Comparison of ENCODE assay signal across 7 cellular contexts in the genomic region with DNA sequence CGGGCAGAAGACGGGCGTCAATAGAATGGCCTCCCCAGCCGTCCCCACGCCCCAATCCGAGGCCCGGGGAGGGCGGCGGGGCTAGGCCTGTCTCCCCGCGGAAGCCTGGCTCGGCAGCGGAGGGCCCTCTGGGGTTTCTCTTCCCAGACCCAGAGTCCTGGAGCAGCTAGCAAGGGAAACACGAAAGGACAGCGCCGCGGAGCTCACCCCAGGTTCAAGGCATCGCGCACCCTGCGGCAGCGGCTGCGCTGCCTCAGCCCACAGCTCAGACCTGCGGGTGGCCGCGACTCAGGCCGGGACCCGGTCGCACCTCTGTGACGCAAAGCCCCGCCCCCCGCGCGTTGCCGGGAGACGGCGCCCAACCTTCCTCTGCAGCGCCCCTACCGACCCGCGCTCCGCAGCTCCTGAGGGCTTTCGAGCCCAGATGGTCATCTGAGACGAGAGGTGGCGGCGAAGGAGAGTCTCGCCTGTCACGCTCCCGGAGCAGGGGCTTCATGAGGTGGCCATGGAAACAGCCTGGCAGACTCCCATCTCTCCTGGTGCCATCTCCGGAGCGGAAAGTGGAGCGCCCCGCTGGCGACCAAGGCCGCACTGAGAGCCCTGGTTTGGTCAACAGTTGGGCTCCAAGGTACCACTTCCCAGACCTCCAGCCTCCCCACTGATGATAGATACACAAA. TPM values are rescaled to one million over a fixed set of nuclear protein-coding genes. Genes with fewer than 3 reads are reported as not detected.
DNase-seq lines count a peak whose midpoint lies in the region; ATAC-seq, FAIRE-seq and TF ChIP-seq lines count a peak whose summit lies in the region.

A gene with protein sequence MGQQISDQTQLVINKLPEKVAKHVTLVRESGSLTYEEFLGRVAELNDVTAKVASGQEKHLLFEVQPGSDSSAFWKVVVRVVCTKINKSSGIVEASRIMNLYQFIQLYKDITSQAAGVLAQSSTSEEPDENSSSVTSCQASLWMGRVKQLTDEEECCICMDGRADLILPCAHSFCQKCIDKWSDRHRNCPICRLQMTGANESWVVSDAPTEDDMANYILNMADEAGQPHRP (minus strand): TSS at position 273 of the 677 bp plus-strand sequence. CDS start 7,029 bp downstream, outside the sequence.

- H3K36me3 ChIP-seq in astrocyte (ENCODE audit: insufficient read depth, low read length): no peaks in the 10 kb centered on the region

- H3K4me1 ChIP-seq in astrocyte (ENCODE audit: insufficient read depth, low read length): peaks cover 6% of the 10 kb centered on the region

- H4K20me1 ChIP-seq in astrocyte (ENCODE audit: insufficient read depth, low read length): no peaks in the 10 kb centered on the region

- H3K9ac ChIP-seq in astrocyte (ENCODE audit: low read length): peak within 1 kb of the TSS; percentile 92

- peak within 1 kb of the TSS; percentile 94 for H3K4me2 ChIP-seq in astrocyte (ENCODE audit: low read length)

- TF ChIP-seq CTCF in astrocyte (IDR thresholded peaks at IDR 0.05; ENCODE audit: insufficient read depth, low read depth, low read length): peak; percentile 48

- peaks cover 31% of the 10 kb centered on the region for H3K79me2 ChIP-seq in astrocyte (ENCODE audit: insufficient read depth, low read length)

- no peaks in the 10 kb centered on the region for H3K9me3 ChIP-seq in astrocyte (ENCODE audit: insufficient read depth, low read depth, low read length)

- H3K27me3 ChIP-seq in astrocyte (ENCODE audit: insufficient read depth, low read length): no peaks in the 10 kb centered on the region

- no peaks in the 10 kb centered on the region for H3K36me3 Mint-ChIP-seq in T-helper 2 cell treated with Interferon-gamma antibody and Interleukin-4, amounts not matched to agents 5 μg/mL and 100 μg/mL, for 36 hours (ENCODE audit: low read depth)
- H3K36me3 Mint-ChIP-seq in astrocyte (ENCODE audit: low read depth, unreplicated experiment): no peaks in the 10 kb centered on the region

- peaks cover 16% of the 10 kb centered on the region for H3K4me1 Mint-ChIP-seq in T-helper 2 cell treated with Interferon-gamma antibody and Interleukin-4, amounts not matched to agents 5 μg/mL and 100 μg/mL, for 36 hours (ENCODE audit: low read depth)
- peaks cover 6% of the 10 kb centered on the region for H3K4me1 Mint-ChIP-seq in astrocyte (ENCODE audit: low read depth, unreplicated experiment)

- peaks cover 2% of the 10 kb centered on the region for H3K27me3 Mint-ChIP-seq in T-helper 2 cell treated with Interferon-gamma antibody and Interleukin-4, amounts not matched to agents 5 μg/mL and 100 μg/mL, for 36 hours (ENCODE audit: low read depth)
- no peaks in the 10 kb centered on the region for H3K27me3 Mint-ChIP-seq in astrocyte (ENCODE audit: low read depth, unreplicated experiment)

- FAIRE-seq in astrocyte (lab: Jason Lieb, UNC): no peak

- H3K27ac Mint-ChIP-seq in T-helper 2 cell treated with Interferon-gamma antibody and Interleukin-4, amounts not matched to agents 5 μg/mL and 100 μg/mL, for 36 hours: peak within 1 kb of the TSS; percentile 79
- peak within 1 kb of the TSS; percentile 90 for H3K27ac Mint-ChIP-seq in astrocyte (ENCODE audit: unreplicated experiment)

- peak within 1 kb of the TSS; percentile 86 for H3K27ac ChIP-seq in astrocyte (ENCODE audit: low read depth, low read length)

- peak; percentile 98 for ATAC-seq in GM18498 (IDR thresholded peaks at IDR 0.05; ENCODE audit: unreplicated experiment)
- ATAC-seq in HG02885 (IDR thresholded peaks at IDR 0.05; ENCODE audit: poor library complexity, unreplicated experiment): peak; percentile 97

- H2AFZ ChIP-seq in astrocyte (ENCODE audit: low read depth, low read length): peak within 1 kb of the TSS; percentile 84

- peak within 1 kb of the TSS; percentile 91 for H3K4me3 Mint-ChIP-seq in T-helper 2 cell treated with Interferon-gamma antibody and Interleukin-4, amounts not matched to agents 5 μg/mL and 100 μg/mL, for 36 hours
- peak within 1 kb of the TSS; percentile 93 for H3K4me3 Mint-ChIP-seq in astrocyte (ENCODE audit: unreplicated experiment)

- DNase-seq in NCI-H1694 (lab: John Stamatoyannopoulos, UW) (peak; percentile 64), astrocyte (ENCODE audit: low read depth) (peak; percentile 75), hepatic stellate cell (ENCODE audit: low spot score) (peak; percentile 91), retina (peak; percentile 99)
- peak; percentile 97 for DNase-seq in T-helper 2 cell treated with Interferon-gamma antibody and Interleukin-4, amounts not matched to agents 5 μg/mL and 100 μg/mL, for 36 hours (ENCODE audit: low spot score)

- H3K9me3 Mint-ChIP-seq in T-helper 2 cell treated with Interferon-gamma antibody and Interleukin-4, amounts not matched to agents 5 μg/mL and 100 μg/mL, for 36 hours: no peaks in the 10 kb centered on the region
- H3K9me3 Mint-ChIP-seq in astrocyte (ENCODE audit: unreplicated experiment): no peaks in the 10 kb centered on the region

- H3K4me3 ChIP-seq in astrocyte (ENCODE audit: insufficient read depth, low read depth, low read length): peak within 1 kb of the TSS; percentile 81

RNA-seq across cellular contexts. Expression of the gene that starts here (rescaled TPM):
- 25.4 and 31.2 TPM in 2 replicates for total RNA-seq in astrocyte

Comparison
In these comparisons a context has a peak if more than half of its experiments do, and no peak if none do; other contexts are left out.
1. Peak in every context shown above with its lines: DNase-seq, ATAC-seq, H3K4me3 ChIP-seq and H3K27ac ChIP-seq.